In the genomic region with DNA sequence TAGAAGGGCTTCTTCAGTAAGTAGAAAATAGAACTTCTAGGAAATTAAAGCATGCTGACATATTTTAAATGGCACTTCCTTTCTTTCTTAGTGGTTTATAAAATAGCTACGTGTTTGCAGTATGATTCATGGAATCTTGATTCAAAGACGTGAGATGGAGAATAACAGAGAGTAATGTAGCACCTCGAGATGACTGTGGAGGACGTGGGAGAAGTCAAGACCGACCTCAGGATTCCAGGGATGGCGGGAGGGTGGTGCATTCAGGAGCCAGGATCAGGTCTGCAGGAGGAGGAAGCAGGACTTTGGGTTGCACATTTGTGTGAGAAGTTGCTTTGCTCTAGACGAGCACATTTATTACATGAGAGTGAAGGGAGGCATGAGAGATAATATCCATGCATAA, we compare ENCODE assay signal across 17 cellular contexts. TPM values are rescaled to one million over a fixed set of nuclear protein-coding genes. Genes with fewer than 3 reads are reported as not detected.
DNase-seq lines count a peak whose midpoint lies in the region; ATAC-seq and TF ChIP-seq lines count a peak whose summit lies in the region.
"Had no signal": no experiment of that assay in that cellular context is flagged by ENCODE, and none has a peak within 500 bp of the region (broad histone marks: within the 10 kb centered on the region; RNA-seq: fewer than 3 reads in every experiment).

No MANE protein-coding gene starts in this region.

- no peak for TF ChIP-seq CTCF in AG10803 (conservative IDR thresholded peaks at IDR 0.05; ENCODE audit: low read length)

- DNase-seq in AG10803 (ENCODE audit: low read depth): peak; percentile 5
- peak; percentile 23 for DNase-seq in M059J (ENCODE audit: low read depth)
- peak; percentile 17 for DNase-seq in astrocyte of the hippocampus (ENCODE audit: low read depth, low spot score)
- peak; percentile 87 for DNase-seq in iris pigment epithelial cell (ENCODE audit: low read depth)
- no peak for DNase-seq in stimulated activated CD4-positive, alpha-beta T cell treated with anti-CD3 and anti-CD28 coated beads, Interleukin-1b, Interleukin-23, amount 100 ng/mL, for 48 hours
- DNase-seq in T-helper 9 cell: no peak
- DNase-seq: CD4-positive, CD25-positive, alpha-beta regulatory T cell; HCEC 1CT; KBM-7; NCI-H1436 treated with DMSO at 0.1 percent for 48 hours; NCI-H2081; SIG-M5 had no signal

- H3K4me3 ChIP-seq in AG10803 (ENCODE audit: low read length): no peak overlapping the region
- H3K4me3 ChIP-seq: A549 had no signal

- no peak for ATAC-seq in GM21786 (IDR thresholded peaks at IDR 0.05; ENCODE audit: unreplicated experiment)
- no peak for ATAC-seq in HG03025 (IDR thresholded peaks at IDR 0.05; ENCODE audit: low FRiP score, unreplicated experiment)
- ATAC-seq: A549 had no signal

RNA-seq across cellular contexts. Expression of a gene that starts 56.0 kb away (rescaled TPM):
- not detected in 2 replicates for total RNA-seq in M059J (2014; rRNA removed; shearing (Covaris generic))
- total RNA-seq: CD4-positive, CD25-positive, alpha-beta regulatory T cell; G401; RPMI7951 had no signal

Comparison
In these comparisons a context has a peak if more than half of its experiments do, and no peak if none do; other contexts are left out.
1. DNase-seq: peak in AG10803 (single experiment), M059J (single experiment), astrocyte of the hippocampus (single experiment) and iris pigment epithelial cell (single experiment); none in stimulated activated CD4-positive, alpha-beta T cell treated with anti-CD3 and anti-CD28 coated beads, Interleukin-1b, Interleukin-23, amount 100 ng/mL, for 48 hours (single experiment) and T-helper 9 cell (single experiment).